In genomic region chr14:94599656-94600004, GRCh38 we compare ENCODE assay signal across 14 cellular contexts. TPM values are rescaled to one million over a fixed set of nuclear protein-coding genes. Genes with fewer than 3 reads are reported as not detected.
DNase-seq lines count a peak whose midpoint lies in the region; ATAC-seq, FAIRE-seq and TF ChIP-seq lines count a peak whose summit lies in the region.
"Had no signal": no experiment of that assay in that cellular context is flagged by ENCODE, and none has a peak within 500 bp of the region (broad histone marks: within the 10 kb centered on the region; RNA-seq: fewer than 3 reads in every experiment).

No MANE protein-coding gene starts in this region.

- H2BK5ac ChIP-seq in mesendoderm (ENCODE audit: low read length): no peak overlapping the region

- no peaks in the 10 kb centered on the region for H3K36me3 ChIP-seq in kidney (ENCODE audit: control insufficient read depth in 1 of 2, insufficient read depth in 2 of 2, low read length in 2 of 2)
- H3K36me3 ChIP-seq in prostate gland: no peaks in the 10 kb centered on the region
- H3K36me3 ChIP-seq in mesendoderm (ENCODE audit: control insufficient read depth, insufficient read depth, low read length): no peaks in the 10 kb centered on the region

- DNase-seq in kidney (peak; percentile 91), prostate gland (ENCODE audit: low spot score) (no peak), mesendoderm (no peak), NCI-H1694 treated with DMSO at 0.1 percent for 48 hours (lab: John Stamatoyannopoulos, UW) (no peak)
- DNase-seq: activated CD8-positive, alpha-beta memory T cell treated with anti-CD3 and anti-CD28 coated beads, Interleukin-2, amount 50 U/mL, for 48 hours; NCI-H1417 treated with DMSO at 0.1 percent for 48 hours; T-helper 9 cell had no signal

- ATAC-seq in GM21576 (IDR thresholded peaks at IDR 0.05; ENCODE audit: unreplicated experiment): no peak
- ATAC-seq in GM21447 (IDR thresholded peaks at IDR 0.05; ENCODE audit: unreplicated experiment): no peak

- H3K79me2 ChIP-seq in mesendoderm (ENCODE audit: control insufficient read depth, insufficient read depth, low read length): no peaks in the 10 kb centered on the region

- 31% methylated on average over 3 of the region's 3 CpGs for WGBS in prostate gland
- WGBS in mesendoderm (ENCODE audit: extremely low coverage, insufficient coverage, low lambda C conversion rate): no CpG with 5 or more reads among the region's 3 CpGs

- H3K4me3 ChIP-seq in kidney (ENCODE audit: low read length in 2 of 2) (no peak overlapping the region), prostate gland (no peak overlapping the region), mesendoderm (ENCODE audit: low read length) (no peak overlapping the region)

- H4K8ac ChIP-seq in mesendoderm (ENCODE audit: low read depth, low read length): no peak overlapping the region

- peaks cover 9 to 21% of the 10 kb centered on the region in 2 donors for H3K4me1 ChIP-seq in kidney (ENCODE audit: control insufficient read depth in 1 of 2, insufficient read depth in 1 of 2, low read depth in 1 of 2, low read length in 2 of 2)
- H3K4me1 ChIP-seq in prostate gland (replicated peaks): peaks cover 14% of the 10 kb centered on the region
- H3K4me1 ChIP-seq in mesendoderm (ENCODE audit: control insufficient read depth, low read depth, low read length): no peaks in the 10 kb centered on the region

- no peak overlapping the region for H4K5ac ChIP-seq in mesendoderm (ENCODE audit: low read length)

- no peak overlapping the region for H2BK120ac ChIP-seq in mesendoderm (ENCODE audit: low read depth, low read length)

- no peak for FAIRE-seq in kidney (lab: Jason Lieb, UNC)

- H3K79me1 ChIP-seq in mesendoderm (ENCODE audit: low read length): no peaks in the 10 kb centered on the region

- H3K23ac ChIP-seq in mesendoderm (ENCODE audit: low read length): no peak overlapping the region

- TF ChIP-seq POLR2A in prostate gland (IDR thresholded peaks at IDR 0.05): no peak

- H3K9ac ChIP-seq in kidney (ENCODE audit: low read length in 2 of 2): no peak overlapping the region
- no peak overlapping the region for H3K9ac ChIP-seq in mesendoderm (ENCODE audit: low read length)

- no peak overlapping the region for H3K18ac ChIP-seq in mesendoderm (ENCODE audit: low read length)

- H3K27ac ChIP-seq in C4-2B: peak overlapping the region; percentile 58
- peak overlapping the region; percentile 58 for H3K27ac ChIP-seq in angular gyrus (ENCODE audit: low read depth, low read length)
- H3K27ac ChIP-seq in kidney (ENCODE audit: low read depth in 2 of 2, low read length in 2 of 2): peak overlapping the region; percentile 43 to 82
- H3K27ac ChIP-seq in prostate gland: peak overlapping the region; percentile 60 to 85
- H3K27ac ChIP-seq in mesendoderm (ENCODE audit: low read depth, low read length): no peak overlapping the region

- no peaks in the 10 kb centered on the region for H3K9me3 ChIP-seq in kidney (ENCODE audit: control insufficient read depth in 1 of 2, low read length in 2 of 2)
- H3K9me3 ChIP-seq in prostate gland: no peaks in the 10 kb centered on the region

- H3K4ac ChIP-seq in mesendoderm (ENCODE audit: low read depth, low read length): no peak overlapping the region

- no peak overlapping the region for H2AK5ac ChIP-seq in mesendoderm (ENCODE audit: low read length)

- H2BK15ac ChIP-seq in mesendoderm (replicated peaks; ENCODE audit: low read depth): no peak overlapping the region

- TF ChIP-seq CTCF in C4-2B (conservative IDR thresholded peaks at IDR 0.05): no peak
- no peak for TF ChIP-seq CTCF in kidney (IDR thresholded peaks at IDR 0.05; ENCODE audit: borderline replicate concordance, extremely low read depth, insufficient read depth)
- no peak for TF ChIP-seq CTCF in prostate gland (IDR thresholded peaks at IDR 0.05)

- H3K27me3 ChIP-seq in prostate gland (replicated peaks; ENCODE audit: insufficient read depth) (no peaks in the 10 kb centered on the region), mesendoderm (ENCODE audit: insufficient read depth, low read length, poor library complexity) (no peaks in the 10 kb centered on the region)

- no peak overlapping the region for H3K56ac ChIP-seq in mesendoderm (ENCODE audit: low read length)

- intact Hi-C loops in kidney (cut with DNase I): no loop called here
- intact Hi-C loops in prostate gland (cut with DNase I): no loop called here

- no peak overlapping the region for H3K4me2 ChIP-seq in mesendoderm (ENCODE audit: low read length)

RNA-seq across cellular contexts. Expression of gene SERPINA3, which starts 12.6 kb away (rescaled TPM):
- total RNA-seq in kidney (1,762 TPM), prostate gland (100 to 1,000 TPM; 352 to 505 TPM)
- 786 TPM for polyA plus RNA-seq in kidney (ENCODE audit: insufficient read depth, low read depth, low replicate concordance)
- polyA plus RNA-seq in mesendoderm (2013, experiment 1 of 2): not detected
- polyA plus RNA-seq in mesendoderm (2013, experiment 2 of 2): 0.03 TPM
- total RNA-seq: frontal cortex, HT1080, lung microvascular endothelial cell had no signal

RNA-seq across cellular contexts. Expression of gene SERPINA5, which starts 18.4 kb away (rescaled TPM):
- total RNA-seq in kidney: 85.1 TPM
- polyA plus RNA-seq in kidney (ENCODE audit: insufficient read depth, low read depth, low replicate concordance): 522 TPM
- total RNA-seq in prostate gland: 100 to 1,000 TPM in 1 of 2 donors, 1 to 10 TPM in 1; 2.6 to 936 TPM
- 1.7 TPM for polyA plus RNA-seq in mesendoderm (2013, experiment 1 of 2)
- 1.8 TPM for polyA plus RNA-seq in mesendoderm (2013, experiment 2 of 2)
- total RNA-seq: frontal cortex, HT1080 had no signal

RNA-seq across cellular contexts. Expression of gene SERPINA4, which starts 38.4 kb away (rescaled TPM):
- 6.1 TPM for total RNA-seq in kidney
- polyA plus RNA-seq in kidney (ENCODE audit: insufficient read depth, low read depth, low replicate concordance): 28.3 TPM
- 1 to 10 TPM in 1 of 2 donors, not detected in 1; 2.2 TPM for total RNA-seq in prostate gland
- polyA plus RNA-seq in mesendoderm (2013, experiment 1 of 2): not detected
- polyA plus RNA-seq in mesendoderm (2013, experiment 2 of 2): not detected
- total RNA-seq: frontal cortex, HT1080, lung microvascular endothelial cell had no signal
